ENCODE assay signal across 1 cellular context in genomic region chr18:58640428-58640805, GRCh38.
TF ChIP-seq lines count a peak whose summit lies in the region.

No MANE protein-coding gene starts in this region.

TF ChIP-seq in GM12878, 131 proteins besides CTCF, POLR2A, EP300 and RAD21:
- TF ChIP-seq IRF4 (IDR thresholded peaks at IDR 0.05; ENCODE audit: low read depth, low read length): no peak
- TF ChIP-seq EGR1 (IDR thresholded peaks at IDR 0.05; ENCODE audit: borderline replicate concordance in 1 of 2, low read depth in 2 of 2, low read length in 2 of 2): no peak
- no peak for TF ChIP-seq CHD2 (IDR thresholded peaks at IDR 0.05; ENCODE audit: borderline replicate concordance, low read depth, low read length)
- no peak for TF ChIP-seq NFXL1 (IDR thresholded peaks at IDR 0.05; ENCODE audit: borderline replicate concordance)
- no peak for TF ChIP-seq NFYA (IDR thresholded peaks at IDR 0.05; ENCODE audit: borderline replicate concordance, low read depth, low read length)
- TF ChIP-seq ZNF592 (IDR thresholded peaks at IDR 0.05): no peak
- TF ChIP-seq USF1 (IDR thresholded peaks at IDR 0.05; ENCODE audit: borderline replicate concordance, extremely low read length, insufficient read depth, low read depth, low read length): no peak
- TF ChIP-seq DPF2 (IDR thresholded peaks at IDR 0.05): no peak
- TF ChIP-seq SREBF2 (IDR thresholded peaks at IDR 0.05; ENCODE audit: low read length): no peak
- TF ChIP-seq ZNF274 (IDR thresholded peaks at IDR 0.05; ENCODE audit: insufficient read depth, insufficient read length): no peak
- TF ChIP-seq TAF1 (IDR thresholded peaks at IDR 0.05; ENCODE audit: borderline replicate concordance, low read depth, low read length): no peak
- no peak for TF ChIP-seq SREBF1 (IDR thresholded peaks at IDR 0.05; ENCODE audit: low read length)
- no peak for TF ChIP-seq ZBED1 (IDR thresholded peaks at IDR 0.05; ENCODE audit: borderline replicate concordance)
- no peak for TF ChIP-seq NR2F1 (conservative IDR thresholded peaks at IDR 0.05)
- no peak for TF ChIP-seq PML (IDR thresholded peaks at IDR 0.05; ENCODE audit: low read length)
- TF ChIP-seq RCOR1 (conservative IDR thresholded peaks at IDR 0.05; ENCODE audit: low read depth, low read length): no peak
- TF ChIP-seq CUX1 (IDR thresholded peaks at IDR 0.05; ENCODE audit: insufficient replicate concordance, low read depth, low read length): no peak
- no peak for TF ChIP-seq HSF1 (IDR thresholded peaks at IDR 0.05; ENCODE audit: low read depth, low read length)
